In the genomic region with DNA sequence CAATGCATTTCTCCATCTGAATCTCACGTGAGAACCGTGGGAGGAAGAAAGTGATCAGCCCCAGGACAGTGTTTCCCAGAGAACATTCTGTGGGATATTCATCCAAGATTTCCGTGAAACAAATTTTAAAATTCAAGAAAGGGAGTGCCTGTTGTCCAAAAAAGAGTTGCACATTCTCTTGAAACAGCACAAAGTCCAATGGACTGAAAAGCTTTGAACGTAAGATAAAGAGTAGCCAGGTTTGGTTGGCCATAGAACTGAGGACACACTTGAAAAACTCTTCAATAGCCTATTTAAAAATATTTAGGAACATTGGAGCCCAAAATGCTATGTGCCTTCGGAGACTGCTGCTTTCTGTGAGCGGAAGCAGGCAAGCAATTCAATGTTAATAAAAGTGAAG, we compare ENCODE assay signal across 28 cellular contexts.
"Had no signal": no experiment of that assay in that cellular context is flagged by ENCODE, and none has a peak within 500 bp of the region (broad histone marks: within the 10 kb centered on the region; RNA-seq: fewer than 3 reads in every experiment).

No MANE protein-coding gene starts in this region.

- H3K36me3 ChIP-seq: neural progenitor cell, ovary, spleen, stomach, thoracic aorta, thyroid gland, tibial nerve, upper lobe of left lung, vagina had no signal

- H3K4me3 ChIP-seq: neural progenitor cell, ovary, psoas muscle, skin epidermis, smooth muscle cell, spleen, stomach, thoracic aorta, thyroid gland, tibial nerve, upper lobe of left lung, vagina had no signal

- ATAC-seq: naive thymus-derived CD4-positive, alpha-beta T cell; natural killer cell; psoas muscle; right cardiac atrium; sciatic nerve; stimulated activated naive B cell treated with anti-CD40 and anti-IgM and Interleukin-4, amounts not matched to agents 10 μg/mL and 1 μg/mL and 100 μg/mL, for 72 hours had no signal

- H3K27ac ChIP-seq: neural progenitor cell, ovary, parathyroid adenoma, psoas muscle, skin epidermis, spleen, stomach, thoracic aorta, thyroid gland, tibial nerve, upper lobe of left lung, vagina had no signal

- H3K4me1 ChIP-seq: parathyroid adenoma, psoas muscle, spleen, thyroid gland, upper lobe of left lung had no signal

- DNase-seq: naive thymus-derived CD4-positive, alpha-beta T cell; natural killer cell; occipital lobe; ovary; posterior cingulate gyrus; psoas muscle; right cardiac atrium; spleen; stimulated activated CD4-positive, alpha-beta T cell treated with anti-CD3 and anti-CD28 coated beads, Interleukin-12 subunit alpha, Interleukin-12 subunit beta, amount 100 ng/mL, for 4 hours; stimulated activated CD4-positive, alpha-beta T cell treated with anti-CD3 and anti-CD28 coated beads, Interleukin-1b, Interleukin-23, amount 100 ng/mL, for 48 hours; stimulated activated CD4-positive, alpha-beta T cell treated with anti-CD3 and anti-CD28 coated beads, Interleukin-4, amount 100 ng/mL, for 1 hour; stimulated activated CD4-positive, alpha-beta T cell treated with anti-CD3 and anti-CD28 coated beads, Interleukin-4, amount 100 ng/mL, for 4 hours; stimulated activated CD8-positive, alpha-beta memory T cell treated with anti-CD3 and anti-CD28 coated beads, Interleukin-4, amount 100 ng/mL, for 48 hours; stimulated activated naive B cell treated with anti-CD40 and anti-IgM and Interleukin-4, amounts not matched to agents 10 μg/mL and 1 μg/mL and 100 μg/mL, for 72 hours; stimulated activated naive CD4-positive, alpha-beta T cell treated with Interleukin-2 at 50 U/mL for 16 hours; stomach; thyroid gland; trophoblast cell; upper lobe of left lung had no signal

- FAIRE-seq: urothelium cell line had no signal

- H3K9ac ChIP-seq: neural progenitor cell, parathyroid adenoma had no signal

- H2AFZ ChIP-seq: neural progenitor cell, parathyroid adenoma had no signal

- H3K27me3 ChIP-seq: neural progenitor cell, ovary, spleen, stomach, thyroid gland, tibial nerve, upper lobe of left lung, vagina had no signal

- H3K4me2 ChIP-seq: neural progenitor cell, smooth muscle cell had no signal

- H3K79me2 ChIP-seq: parathyroid adenoma had no signal

- H3K9me3 ChIP-seq: ovary, psoas muscle, spleen, stomach, thoracic aorta, thyroid gland, tibial nerve, upper lobe of left lung, vagina had no signal
